Comparison of ENCODE assay signal across 1 cellular context in the genomic region with DNA sequence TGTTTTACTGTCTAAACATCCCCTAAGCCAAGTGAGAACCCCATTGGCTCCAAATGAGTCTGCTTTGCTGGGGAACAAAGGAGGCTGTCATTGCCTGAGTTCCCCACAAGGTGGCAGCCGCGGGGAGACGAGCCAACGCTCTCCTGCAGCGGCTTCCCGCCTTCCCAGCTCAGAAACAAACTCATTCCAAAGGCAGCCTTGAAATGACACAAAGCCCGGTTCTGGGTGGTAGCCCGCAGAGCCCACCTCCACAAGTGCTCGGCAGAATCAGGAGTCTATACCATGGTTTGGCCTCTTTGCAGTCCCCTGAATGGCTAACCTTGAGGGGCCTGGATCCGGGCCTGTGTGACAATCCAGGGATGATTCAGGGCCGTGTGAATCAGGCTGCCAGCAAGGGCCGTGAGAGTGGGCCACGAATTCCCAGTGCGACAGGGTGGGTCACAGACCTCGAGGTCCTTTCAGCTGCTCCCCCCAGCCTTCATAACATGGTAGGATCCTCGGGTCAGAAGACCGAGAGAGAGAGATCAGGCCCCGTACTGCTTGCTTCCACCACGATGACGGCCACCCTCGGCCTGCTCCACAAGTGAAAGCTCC.
A peak's percentile ranks its signal among the peaks of the same experiment; 100 is the strongest.
TF ChIP-seq lines count a peak whose summit lies in the region.

No MANE protein-coding gene starts in this region.

TF ChIP-seq in K562, 482 proteins besides CTCF, POLR2A, EP300 and RAD21 (continued from another document):
- TF ChIP-seq, protein P1, sequence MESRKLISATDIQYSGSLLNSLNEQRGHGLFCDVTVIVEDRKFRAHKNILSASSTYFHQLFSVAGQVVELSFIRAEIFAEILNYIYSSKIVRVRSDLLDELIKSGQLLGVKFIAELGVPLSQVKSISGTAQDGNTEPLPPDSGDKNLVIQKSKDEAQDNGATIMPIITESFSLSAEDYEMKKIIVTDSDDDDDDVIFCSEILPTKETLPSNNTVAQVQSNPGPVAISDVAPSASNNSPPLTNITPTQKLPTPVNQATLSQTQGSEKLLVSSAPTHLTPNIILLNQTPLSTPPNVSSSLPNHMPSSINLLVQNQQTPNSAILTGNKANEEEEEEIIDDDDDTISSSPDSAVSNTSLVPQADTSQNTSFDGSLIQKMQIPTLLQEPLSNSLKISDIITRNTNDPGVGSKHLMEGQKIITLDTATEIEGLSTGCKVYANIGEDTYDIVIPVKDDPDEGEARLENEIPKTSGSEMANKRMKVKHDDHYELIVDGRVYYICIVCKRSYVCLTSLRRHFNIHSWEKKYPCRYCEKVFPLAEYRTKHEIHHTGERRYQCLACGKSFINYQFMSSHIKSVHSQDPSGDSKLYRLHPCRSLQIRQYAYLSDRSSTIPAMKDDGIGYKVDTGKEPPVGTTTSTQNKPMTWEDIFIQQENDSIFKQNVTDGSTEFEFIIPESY (CRISPR knock-in tag; IDR thresholded peaks at IDR 0.05), result peak; percentile 42; the same call in 1 of the 2 replicates
- no peak for TF ChIP-seq EZH2 (IDR thresholded peaks at IDR 0.05; ENCODE audit: borderline replicate concordance, low read depth, low read length)
- TF ChIP-seq, protein P2, sequence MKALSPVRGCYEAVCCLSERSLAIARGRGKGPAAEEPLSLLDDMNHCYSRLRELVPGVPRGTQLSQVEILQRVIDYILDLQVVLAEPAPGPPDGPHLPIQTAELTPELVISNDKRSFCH (CRISPR knock-in tag; IDR thresholded peaks at IDR 0.05), result no peak
- TF ChIP-seq, protein P2 (tag; IDR thresholded peaks at IDR 0.05), result 0 out of 2 replicates have a peak, but pooled peaks have one; percentile 23
- TF ChIP-seq MAZ (CRISPR knock-in tag; conservative IDR thresholded peaks at IDR 0.05 in 1 of 2, IDR thresholded peaks at IDR 0.05 in 1 of 2), result peak in 1 of 2 experiments; percentile 55; a peak in 1 of 4 replicates
- TF ChIP-seq PHF8 (IDR thresholded peaks at IDR 0.05; ENCODE audit: borderline replicate concordance, low read length), result no peak
- no peak for TF ChIP-seq NRF1 (conservative IDR thresholded peaks at IDR 0.05 in 1 of 2, IDR thresholded peaks at IDR 0.05 in 1 of 2)
TF ChIP-seq in K562: peak in this region for 28.
